16 cellular contexts compared by ENCODE assay signal in the genomic region with DNA sequence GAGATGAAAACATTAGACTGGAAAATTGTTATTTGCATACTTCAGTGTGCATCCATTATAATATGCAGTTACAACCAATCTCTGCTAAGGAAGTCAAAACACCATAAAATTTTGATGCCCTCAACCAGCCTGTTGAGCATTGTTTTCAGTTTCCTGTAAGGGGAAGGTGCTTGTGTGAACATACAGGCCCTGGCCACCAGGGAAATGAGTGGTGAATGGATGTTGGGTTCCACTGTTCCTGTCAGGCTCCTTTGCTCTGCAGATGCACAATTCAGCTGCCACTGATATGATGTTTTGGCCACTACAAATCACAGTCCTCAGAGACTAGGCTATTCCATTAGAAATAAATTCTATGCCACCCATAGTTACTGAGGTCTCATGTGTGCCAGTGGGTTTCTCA.
"Had no signal": no experiment of that assay in that cellular context is flagged by ENCODE, and none has a peak within 500 bp of the region (broad histone marks: within the 10 kb centered on the region; RNA-seq: fewer than 3 reads in every experiment).

No MANE protein-coding gene starts in this region.

- H3K9me3 Mint-ChIP-seq: activated CD4-positive, alpha-beta T cell treated with anti-CD3 and anti-CD28 coated beads, Interleukin-2, amount 10 ng/mL, durations not matched to agents 24 days and 14 days; activated naive CD4-positive, alpha-beta T cell treated with anti-CD3 and anti-CD28 coated beads for 36 hours; activated T-cell treated with anti-CD3 and anti-CD28 coated beads, Interleukin-2, amount 50 U/mL, for 24 hours; activated T-helper 2 cell treated with anti-CD3 and anti-CD28 coated beads, Interferon-gamma antibody, Interleukin-2, Interleukin-4, amounts not matched to agents 10 μg/mL and 5 μg/mL and 100 μg/mL, durations not matched to agents 14 hours and 24 hours and 36 hours had no signal

- H3K4me1 ChIP-seq: left lung, thyroid gland had no signal

- H3K9me3 ChIP-seq: thyroid gland had no signal

- H3K4me3 ChIP-seq: dorsolateral prefrontal cortex, left lung, thyroid gland had no signal

- H3K27ac Mint-ChIP-seq: activated CD4-positive, alpha-beta T cell treated with anti-CD3 and anti-CD28 coated beads, Interleukin-2, amount 10 ng/mL, durations not matched to agents 24 days and 14 days; activated CD8-positive, alpha-beta T cell treated with anti-CD3 and anti-CD28 coated beads, Interleukin-2, amount 10 ng/mL, durations not matched to agents 7 days and 5 days; activated naive CD4-positive, alpha-beta T cell treated with anti-CD3 and anti-CD28 coated beads for 36 hours; activated T-cell treated with anti-CD3 and anti-CD28 coated beads, Interleukin-2, amount 50 U/mL, for 24 hours; activated T-helper 2 cell treated with anti-CD3 and anti-CD28 coated beads, Interferon-gamma antibody, Interleukin-2, Interleukin-4, amounts not matched to agents 10 μg/mL and 5 μg/mL and 100 μg/mL, durations not matched to agents 14 hours and 24 hours and 36 hours had no signal

- ATAC-seq: activated CD8-positive, alpha-beta T cell treated with anti-CD3 and anti-CD28 coated beads, Interleukin-2, amount 10 ng/mL, durations not matched to agents 7 days and 5 days; left lung had no signal

- H3K4me3 Mint-ChIP-seq: activated CD4-positive, alpha-beta T cell treated with anti-CD3 and anti-CD28 coated beads, Interleukin-2, amount 10 ng/mL, durations not matched to agents 24 days and 14 days; activated CD8-positive, alpha-beta T cell treated with anti-CD3 and anti-CD28 coated beads, Interleukin-2, amount 10 ng/mL, durations not matched to agents 7 days and 5 days; activated naive CD4-positive, alpha-beta T cell treated with anti-CD3 and anti-CD28 coated beads for 36 hours; activated T-cell treated with anti-CD3 and anti-CD28 coated beads, Interleukin-2, amount 50 U/mL, for 24 hours; brain had no signal

- DNase-seq: activated CD4-positive, alpha-beta T cell treated with anti-CD3 and anti-CD28 coated beads, Interleukin-2, amount 10 ng/mL, durations not matched to agents 24 days and 14 days; activated CD8-positive, alpha-beta T cell treated with anti-CD3 and anti-CD28 coated beads, Interleukin-2, amount 10 ng/mL, durations not matched to agents 7 days and 5 days; activated naive CD4-positive, alpha-beta T cell treated with anti-CD3 and anti-CD28 coated beads for 36 hours; activated T-cell treated with anti-CD3 and anti-CD28 coated beads, Interleukin-2, amount 50 U/mL, for 24 hours; anterior cingulate cortex; central memory CD4-positive, alpha-beta T cell; dorsolateral prefrontal cortex; left lung; mammary epithelial cell; stimulated activated CD4-positive, alpha-beta T cell treated with anti-CD3 and anti-CD28 coated beads, Interleukin-12 subunit alpha, Interleukin-12 subunit beta, amount 100 ng/mL, for 4 hours; stimulated activated CD4-positive, alpha-beta T cell treated with anti-CD3 and anti-CD28 coated beads, Interleukin-2, amount 100 ng/mL, for 24 hours; stimulated activated naive CD4-positive, alpha-beta T cell treated with Interleukin-2 at 50 U/mL for 16 hours; T-helper 9 cell; thyroid gland had no signal

- H3K27me3 ChIP-seq: dorsolateral prefrontal cortex, left lung, thyroid gland had no signal

- H3K36me3 Mint-ChIP-seq: brain had no signal

- H3K4me1 Mint-ChIP-seq: activated CD4-positive, alpha-beta T cell treated with anti-CD3 and anti-CD28 coated beads, Interleukin-2, amount 10 ng/mL, durations not matched to agents 24 days and 14 days; brain had no signal

- H3K27me3 Mint-ChIP-seq: activated CD4-positive, alpha-beta T cell treated with anti-CD3 and anti-CD28 coated beads, Interleukin-2, amount 10 ng/mL, durations not matched to agents 24 days and 14 days; activated T-cell treated with anti-CD3 and anti-CD28 coated beads, Interleukin-2, amount 50 U/mL, for 24 hours; brain had no signal

- H3K36me3 ChIP-seq: left lung, thyroid gland had no signal

- H3K27ac ChIP-seq: dorsolateral prefrontal cortex, left lung, thyroid gland had no signal
